In the genomic region with DNA sequence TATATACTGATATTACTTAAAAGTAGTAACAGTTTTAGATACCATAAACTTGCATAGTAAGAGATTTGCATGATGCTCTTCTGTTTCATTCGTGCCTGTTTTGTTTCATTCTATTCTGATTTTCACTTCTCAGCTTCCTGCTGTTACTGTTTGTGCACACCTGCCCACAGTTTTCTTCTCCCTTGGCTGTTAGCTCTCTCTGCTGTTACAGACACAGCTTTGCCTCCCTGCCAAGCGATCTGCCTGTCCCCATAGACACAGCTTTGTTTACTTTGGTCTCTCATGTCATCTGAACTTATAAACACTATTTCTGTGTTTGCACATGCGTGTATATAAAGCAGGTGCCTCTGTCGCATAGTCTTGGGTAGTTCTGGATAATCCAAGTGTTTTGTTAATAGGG, we compare ENCODE assay signal across 13 cellular contexts. TPM values are rescaled to one million over a fixed set of nuclear protein-coding genes. Genes with fewer than 3 reads are reported as not detected.
DNase-seq lines count a peak whose midpoint lies in the region; ATAC-seq and TF ChIP-seq lines count a peak whose summit lies in the region.
"Had no signal": no experiment of that assay in that cellular context is flagged by ENCODE, and none has a peak within 500 bp of the region (broad histone marks: within the 10 kb centered on the region; RNA-seq: fewer than 3 reads in every experiment).

No MANE protein-coding gene starts in this region.

- H3K27me3 Mint-ChIP-seq in activated CD8-positive, alpha-beta T cell treated with anti-CD3 and anti-CD28 coated beads, Interleukin-2, amount 10 ng/mL, durations not matched to agents 7 days and 5 days (ENCODE audit: low read depth) = no peaks in the 10 kb centered on the region
- no peaks in the 10 kb centered on the region for H3K27me3 Mint-ChIP-seq in activated CD8-positive, alpha-beta T cell treated with anti-CD3 and anti-CD28 coated beads for 36 hours

- peak overlapping the region; percentile 32 for H3K27ac Mint-ChIP-seq in activated CD8-positive, alpha-beta T cell treated with anti-CD3 and anti-CD28 coated beads, Interleukin-2, amount 10 ng/mL, durations not matched to agents 7 days and 5 days
- H3K27ac Mint-ChIP-seq in activated CD8-positive, alpha-beta T cell treated with anti-CD3 and anti-CD28 coated beads for 36 hours = no peak overlapping the region

- no peak for TF ChIP-seq CTCF in activated CD8-positive, alpha-beta T cell treated with anti-CD3 and anti-CD28 coated beads for 36 hours (IDR thresholded peaks at IDR 0.05)
- TF ChIP-seq CTCF in gastrocnemius medialis (IDR thresholded peaks at IDR 0.05 in 4 of 5, conservative IDR thresholded peaks at IDR 0.05 in 1 of 5) = no peak
- no peak for TF ChIP-seq CTCF in stomach (IDR thresholded peaks at IDR 0.05)

- H3K4me3 ChIP-seq in gastrocnemius medialis (no peak overlapping the region), stomach (no peak overlapping the region)
- H3K4me3 ChIP-seq: A549, coronary artery had no signal

- TF ChIP-seq POLR2A in gastrocnemius medialis (IDR thresholded peaks at IDR 0.05) = no peak
- no peak for TF ChIP-seq POLR2A in stomach (IDR thresholded peaks at IDR 0.05)

- H3K4me1 Mint-ChIP-seq in activated CD8-positive, alpha-beta T cell treated with anti-CD3 and anti-CD28 coated beads, Interleukin-2, amount 10 ng/mL, durations not matched to agents 7 days and 5 days (ENCODE audit: low read depth) = peaks cover 47% of the 10 kb centered on the region
- peaks cover 32% of the 10 kb centered on the region for H3K4me1 Mint-ChIP-seq in activated CD8-positive, alpha-beta T cell treated with anti-CD3 and anti-CD28 coated beads for 36 hours (ENCODE audit: low read depth)

- in situ Hi-C loops in gastrocnemius medialis (cut with MboI; ENCODE audit: low sequenced_read_pairs in 4 of 4) = no loop called here

- ATAC-seq in activated CD8-positive, alpha-beta T cell treated with anti-CD3 and anti-CD28 coated beads, Interleukin-2, amount 10 ng/mL, durations not matched to agents 7 days and 5 days = no peak
- no peak for ATAC-seq in activated CD8-positive, alpha-beta T cell treated with anti-CD3 and anti-CD28 coated beads for 36 hours
- peak; percentile 51 for ATAC-seq in HG03439 (IDR thresholded peaks at IDR 0.05; ENCODE audit: unreplicated experiment)
- ATAC-seq in gastrocnemius medialis = peak; percentile 42 to 56
- ATAC-seq: A549 had no signal

- H3K27ac ChIP-seq in gastrocnemius medialis = peak overlapping the region in 1 of 4 donors; percentile 42
- H3K27ac ChIP-seq in stomach = no peak overlapping the region
- H3K27ac ChIP-seq: A549, coronary artery had no signal

- no peak overlapping the region for H3K4me3 Mint-ChIP-seq in activated CD8-positive, alpha-beta T cell treated with anti-CD3 and anti-CD28 coated beads, Interleukin-2, amount 10 ng/mL, durations not matched to agents 7 days and 5 days
- H3K4me3 Mint-ChIP-seq in activated CD8-positive, alpha-beta T cell treated with anti-CD3 and anti-CD28 coated beads for 36 hours = no peak overlapping the region

- H3K9me3 Mint-ChIP-seq in activated CD8-positive, alpha-beta T cell treated with anti-CD3 and anti-CD28 coated beads, Interleukin-2, amount 10 ng/mL, durations not matched to agents 7 days and 5 days (ENCODE audit: insufficient read depth) = no peaks in the 10 kb centered on the region
- no peaks in the 10 kb centered on the region for H3K9me3 Mint-ChIP-seq in activated CD8-positive, alpha-beta T cell treated with anti-CD3 and anti-CD28 coated beads for 36 hours

- no peak for DNase-seq in activated CD8-positive, alpha-beta T cell treated with anti-CD3 and anti-CD28 coated beads, Interleukin-2, amount 10 ng/mL, durations not matched to agents 7 days and 5 days
- DNase-seq in activated CD8-positive, alpha-beta T cell treated with anti-CD3 and anti-CD28 coated beads for 36 hours = no peak
- peak; percentile 87 for DNase-seq in NCI-H748 (lab: John Stamatoyannopoulos, UW; ENCODE audit: unreplicated experiment)
- DNase-seq in gastrocnemius medialis = no peak
- no peak for DNase-seq in putamen (ENCODE audit: low spot score)
- no peak for DNase-seq in stomach
- no peak for DNase-seq in stimulated activated CD4-positive, alpha-beta T cell treated with anti-CD3 and anti-CD28 coated beads, Interleukin-1b, Interleukin-23, amount 100 ng/mL, for 48 hours
- DNase-seq: activated effector memory CD4-positive, alpha-beta T cell treated with Interleukin-2 at 50 U/mL for 16 hours; glutamatergic neuron; NCI-H524 treated with DMSO at 0.1 percent for 48 hours had no signal

- WGBS in stomach, 5 donors = 61 to 70% (median 67%) methylated on average over 4 of the region's 4 CpGs

- POLR2A ChIA-PET in activated CD8-positive, alpha-beta T cell treated with anti-CD3 and anti-CD28 coated beads, Interleukin-2, amount 10 ng/mL, durations not matched to agents 7 days and 5 days (lab: Charles Lee) = interaction anchor here (0.7 to 1.2 kb wide), 2 partner anchors 21 to 138 kb away, joined by 3 read pairs; no protein-coding TSS in a partner anchor
- POLR2A ChIA-PET in activated CD8-positive, alpha-beta T cell treated with anti-CD3 and anti-CD28 coated beads for 36 hours (lab: Charles Lee) = interaction anchor here (0.7 kb wide), 1 partner anchor 11 kb away, joined by 3 read pairs; no protein-coding TSS in a partner anchor

- CTCF ChIA-PET in activated CD8-positive, alpha-beta T cell treated with anti-CD3 and anti-CD28 coated beads, Interleukin-2, amount 10 ng/mL, durations not matched to agents 7 days and 5 days (lab: Charles Lee) = no interaction called here
- CTCF ChIA-PET in activated CD8-positive, alpha-beta T cell treated with anti-CD3 and anti-CD28 coated beads for 36 hours (lab: Charles Lee) = no interaction called here

- intact Hi-C loops in activated CD8-positive, alpha-beta T cell treated with anti-CD3 and anti-CD28 coated beads for 36 hours (cut with micrococcal nuclease) = no loop called here
- intact Hi-C loops in gastrocnemius medialis (cut with DNase I; ENCODE audit: low total_unique reads) (no loop called here), stomach (cut with DNase I; ENCODE audit: low total_unique reads) (no loop called here)

- no peak for TF ChIP-seq EP300 in stomach (IDR thresholded peaks at IDR 0.05)

- H3K36me3 Mint-ChIP-seq in activated CD8-positive, alpha-beta T cell treated with anti-CD3 and anti-CD28 coated beads, Interleukin-2, amount 10 ng/mL, durations not matched to agents 7 days and 5 days (ENCODE audit: low read depth) = peaks cover 74% of the 10 kb centered on the region
- H3K36me3 Mint-ChIP-seq in activated CD8-positive, alpha-beta T cell treated with anti-CD3 and anti-CD28 coated beads for 36 hours (ENCODE audit: low read depth) = peaks cover 59% of the 10 kb centered on the region

- H3K9me3 ChIP-seq in gastrocnemius medialis (no peaks in the 10 kb centered on the region), stomach (no peaks in the 10 kb centered on the region)
- H3K9me3 ChIP-seq: A549 had no signal

- H3K36me3 ChIP-seq in gastrocnemius medialis = peaks cover 0 to 80% of the 10 kb centered on the region in 2 donors
- peaks cover 56 to 100% (median 99%) of the 10 kb centered on the region in 4 donors for H3K36me3 ChIP-seq in stomach

- H3K27me3 ChIP-seq in gastrocnemius medialis = no peaks in the 10 kb centered on the region
- H3K27me3 ChIP-seq in stomach = no peaks in the 10 kb centered on the region

- H3K4me1 ChIP-seq in gastrocnemius medialis = peaks cover 6 to 10% of the 10 kb centered on the region in 2 donors
- H3K4me1 ChIP-seq in stomach = peaks cover 0 to 15% (median 9%) of the 10 kb centered on the region in 4 donors
- H3K4me1 ChIP-seq: A549 had no signal

RNA-seq across cellular contexts. Expression of gene UPF3A, which starts 21.4 kb away (rescaled TPM):
- total RNA-seq in activated CD8-positive, alpha-beta T cell treated with anti-CD3 and anti-CD28 coated beads, Interleukin-2, amount 10 ng/mL, durations not matched to agents 7 days and 5 days = 10 to 100 TPM; 53.3 to 58.8 TPM
- total RNA-seq in activated CD8-positive, alpha-beta T cell treated with anti-CD3 and anti-CD28 coated beads for 36 hours = 10 to 100 TPM; 36.7 TPM
- 10 to 100 TPM in 3 of 4 donors, 1 to 10 TPM in 1; 9.1 to 43.9 (median 24.0) TPM for total RNA-seq in gastrocnemius medialis
- total RNA-seq in stomach = 100 to 1,000 TPM in 1 of 5 donors, 10 to 100 TPM in 4; 20.4 to 186 (median 43.0) TPM
- 100 to 1,000 TPM in 1 of 3 donors, 10 to 100 TPM in 2; 39.5 to 136 (median 43.7) TPM for polyA plus RNA-seq in stomach

RNA-seq across cellular contexts. Expression of gene CDC16, which starts 25.3 kb away (rescaled TPM):
- 10 to 100 TPM; 71.4 to 74.7 TPM for total RNA-seq in activated CD8-positive, alpha-beta T cell treated with anti-CD3 and anti-CD28 coated beads, Interleukin-2, amount 10 ng/mL, durations not matched to agents 7 days and 5 days
- 10 to 100 TPM; 72.5 to 76.0 TPM for total RNA-seq in activated CD8-positive, alpha-beta T cell treated with anti-CD3 and anti-CD28 coated beads for 36 hours
- 10 to 100 TPM; 18.5 to 22.2 (median 20.5) TPM for total RNA-seq in gastrocnemius medialis
- 10 to 100 TPM; 63.0 to 98.5 (median 83.9) TPM for total RNA-seq in stomach
- 10 to 100 TPM; 49.3 to 51.4 (median 50.4) TPM for polyA plus RNA-seq in stomach

RNA-seq across cellular contexts. Expression of gene CHAMP1, which starts 54.3 kb away (rescaled TPM):
- total RNA-seq in activated CD8-positive, alpha-beta T cell treated with anti-CD3 and anti-CD28 coated beads, Interleukin-2, amount 10 ng/mL, durations not matched to agents 7 days and 5 days = 10 to 100 TPM; 31.6 to 33.3 TPM
- 10 to 100 TPM; 33.9 to 34.7 TPM for total RNA-seq in activated CD8-positive, alpha-beta T cell treated with anti-CD3 and anti-CD28 coated beads for 36 hours
- total RNA-seq in gastrocnemius medialis = 10 to 100 TPM; 18.2 to 20.3 (median 19.8) TPM
- 10 to 100 TPM in 3 of 5 donors, 1 to 10 TPM in 2; 1.7 to 40.6 (median 12.8) TPM for total RNA-seq in stomach
- polyA plus RNA-seq in stomach = 1 to 10 TPM; 3.8 to 6.3 (median 6.0) TPM

Comparison
In these comparisons a context has a peak if more than half of its experiments do, and no peak if none do; other contexts are left out.
1. ATAC-seq: peak in HG03439 (single experiment) and gastrocnemius medialis (2 of 2); none in activated CD8-positive, alpha-beta T cell treated with anti-CD3 and anti-CD28 coated beads, Interleukin-2, amount 10 ng/mL, durations not matched to agents 7 days and 5 days (single experiment) and activated CD8-positive, alpha-beta T cell treated with anti-CD3 and anti-CD28 coated beads for 36 hours (single experiment).